ENCODE assay signal across 13 cellular contexts in the genomic region with DNA sequence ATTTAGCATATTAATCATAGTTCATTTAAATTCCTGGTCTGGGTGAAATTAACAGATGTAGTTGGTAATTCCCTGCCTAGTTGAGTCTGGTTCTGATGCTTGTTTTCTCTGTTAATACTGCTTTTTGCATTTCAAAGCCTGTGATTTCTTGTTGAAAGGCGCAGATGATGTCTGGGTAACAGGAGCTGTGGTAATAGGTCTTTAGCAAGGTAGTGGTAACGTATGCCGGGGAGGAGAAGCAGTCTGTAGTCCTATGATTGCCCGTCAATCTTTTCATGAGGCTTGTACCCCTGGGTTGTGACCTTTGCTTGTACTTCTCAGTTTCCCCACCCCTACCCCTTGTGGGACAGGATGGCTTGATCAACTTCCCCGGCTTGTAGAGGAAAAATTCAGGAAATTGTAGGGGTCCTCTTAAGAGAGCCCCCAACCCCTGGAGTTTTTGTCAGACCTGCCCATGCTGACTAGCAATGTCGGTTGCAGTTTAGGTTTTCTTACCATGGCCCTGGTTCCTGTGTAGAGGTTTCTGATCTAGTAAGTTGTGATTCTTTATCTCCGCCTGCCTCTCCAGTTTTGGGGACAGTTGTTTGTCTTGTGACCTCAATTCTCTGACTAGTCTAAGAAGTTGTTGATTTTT. TPM values are rescaled to one million over a fixed set of nuclear protein-coding genes. Genes with fewer than 3 reads are reported as not detected.
DNase-seq lines count a peak whose midpoint lies in the region; ATAC-seq, FAIRE-seq and TF ChIP-seq lines count a peak whose summit lies in the region.
"Had no signal": no experiment of that assay in that cellular context is flagged by ENCODE, and none has a peak within 500 bp of the region (broad histone marks: within the 10 kb centered on the region; RNA-seq: fewer than 3 reads in every experiment).

No MANE protein-coding gene starts in this region.

- H3K36me3 Mint-ChIP-seq in astrocyte (ENCODE audit: low read depth, unreplicated experiment) (peaks cover 9% of the 10 kb centered on the region), mesothelial cell of epicardium (peaks cover 44% of the 10 kb centered on the region)

- FAIRE-seq in astrocyte (lab: Jason Lieb, UNC) (no peak), kidney (lab: Jason Lieb, UNC) (no peak)

- intact Hi-C loops in kidney (cut with DNase I), result no loop called here

- in situ Hi-C loops in HAP-1 (cut with MboI; ENCODE audit: low sequenced_read_pairs), result no loop called here

- H3K27ac Mint-ChIP-seq in astrocyte (ENCODE audit: unreplicated experiment), result peak overlapping the region; percentile 8
- peak overlapping the region; percentile 74 for H3K27ac Mint-ChIP-seq in mesothelial cell of epicardium

- peaks cover 18% of the 10 kb centered on the region for H3K4me1 Mint-ChIP-seq in astrocyte (ENCODE audit: low read depth, unreplicated experiment)
- H3K4me1 Mint-ChIP-seq in mesothelial cell of epicardium, result peaks cover 9% of the 10 kb centered on the region

- H3K9me3 ChIP-seq in HAP-1, result no peaks in the 10 kb centered on the region
- H3K9me3 ChIP-seq in astrocyte (ENCODE audit: insufficient read depth, low read depth, low read length), result no peaks in the 10 kb centered on the region
- no peaks in the 10 kb centered on the region for H3K9me3 ChIP-seq in kidney (ENCODE audit: control insufficient read depth in 1 of 2, low read length in 2 of 2)

- H4K20me1 ChIP-seq in astrocyte (ENCODE audit: insufficient read depth, low read length), result peaks cover 63% of the 10 kb centered on the region

- H3K27me3 ChIP-seq in HAP-1 (ENCODE audit: low read depth) (no peaks in the 10 kb centered on the region), astrocyte (ENCODE audit: insufficient read depth, low read length) (no peaks in the 10 kb centered on the region)

- H3K4me1 ChIP-seq in HAP-1 (peaks cover 13% of the 10 kb centered on the region), astrocyte (ENCODE audit: insufficient read depth, low read length) (no peaks in the 10 kb centered on the region), kidney (ENCODE audit: control insufficient read depth in 1 of 2, insufficient read depth in 1 of 2, low read depth in 1 of 2, low read length in 2 of 2) (peaks cover 5 to 6% of the 10 kb centered on the region in 2 donors)

- H3K4me3 Mint-ChIP-seq in astrocyte (ENCODE audit: unreplicated experiment) (no peak overlapping the region), mesothelial cell of epicardium (no peak overlapping the region)

- H3K9me3 Mint-ChIP-seq in astrocyte (ENCODE audit: unreplicated experiment) (peaks cover 4% of the 10 kb centered on the region), mesothelial cell of epicardium (peaks cover 21% of the 10 kb centered on the region)

- H3K9ac ChIP-seq in astrocyte (ENCODE audit: low read length) (no peak overlapping the region), kidney (ENCODE audit: low read length in 2 of 2) (no peak overlapping the region)
- H3K9ac ChIP-seq: KMS-11 had no signal

- H3K27ac ChIP-seq in astrocyte (ENCODE audit: low read depth, low read length) (no peak overlapping the region), kidney (ENCODE audit: low read depth in 2 of 2, low read length in 2 of 2) (no peak overlapping the region)
- H3K27ac ChIP-seq: KMS-11 had no signal

- ATAC-seq in GM18909 (IDR thresholded peaks at IDR 0.05; ENCODE audit: poor library complexity, unreplicated experiment), result no peak
- ATAC-seq: Panc1 had no signal

- H3K4me2 ChIP-seq in astrocyte (ENCODE audit: low read length), result no peak overlapping the region
- H3K4me2 ChIP-seq: KMS-11 had no signal

- DNase-seq in ELF-1 (ENCODE audit: low read depth, low spot score) (peak; percentile 34), HAP-1 (ENCODE audit: low spot score in 2 of 2) (peak; percentile 39 to 79), astrocyte (ENCODE audit: low read depth) (no peak), mesothelial cell of epicardium (ENCODE audit: low spot score in 2 of 2, unreplicated experiment in 2 of 2) (no peak), hepatic stellate cell (ENCODE audit: low spot score) (no peak), kidney (no peak)
- no peak for DNase-seq in activated effector memory CD4-positive, alpha-beta T cell treated with anti-CD3 and anti-CD28 coated beads, Interleukin-2, amount 50 U/mL, for 16 hours
- DNase-seq: C1 segment of cervical spinal cord, NCI-H1048, NCI-H524 had no signal

- H3K4me3 ChIP-seq in HAP-1, result no peak overlapping the region
- no peak overlapping the region for H3K4me3 ChIP-seq in astrocyte (ENCODE audit: insufficient read depth, low read depth, low read length)
- H3K4me3 ChIP-seq in kidney (ENCODE audit: low read length in 2 of 2), result no peak overlapping the region

- TF ChIP-seq CTCF in astrocyte (IDR thresholded peaks at IDR 0.05; ENCODE audit: insufficient read depth, low read depth, low read length), result no peak
- TF ChIP-seq CTCF in mesothelial cell of epicardium (IDR thresholded peaks at IDR 0.05; ENCODE audit: unreplicated experiment), result no peak
- no peak for TF ChIP-seq CTCF in kidney (IDR thresholded peaks at IDR 0.05; ENCODE audit: borderline replicate concordance, extremely low read depth, insufficient read depth)

- no peaks in the 10 kb centered on the region for H3K27me3 Mint-ChIP-seq in astrocyte (ENCODE audit: low read depth, unreplicated experiment)
- H3K27me3 Mint-ChIP-seq in mesothelial cell of epicardium (ENCODE audit: low read depth), result no peaks in the 10 kb centered on the region

- H3K79me2 ChIP-seq in astrocyte (ENCODE audit: insufficient read depth, low read length), result peaks cover 95% of the 10 kb centered on the region

- no peaks in the 10 kb centered on the region for H3K36me3 ChIP-seq in HAP-1 (replicated peaks)
- H3K36me3 ChIP-seq in astrocyte (ENCODE audit: insufficient read depth, low read length), result no peaks in the 10 kb centered on the region
- no peaks in the 10 kb centered on the region for H3K36me3 ChIP-seq in kidney (ENCODE audit: control insufficient read depth in 1 of 2, insufficient read depth in 2 of 2, low read length in 2 of 2)

- H2AFZ ChIP-seq in astrocyte (ENCODE audit: low read depth, low read length), result no peak overlapping the region

RNA-seq across cellular contexts. Expression of a gene that starts 55.4 kb away (rescaled TPM):
- 63.9 and 74.1 TPM in 2 replicates for total RNA-seq in astrocyte
- total RNA-seq in mesothelial cell of epicardium, result 181 to 194 TPM (median 187 TPM) in 3 replicates
- 88.7 TPM for total RNA-seq in kidney
- 27.9 TPM for polyA plus RNA-seq in kidney (ENCODE audit: insufficient read depth, low read depth, low replicate concordance)

Comparison
In these comparisons a context has a peak if more than half of its experiments do, and no peak if none do; other contexts are left out.
1. DNase-seq: peak in ELF-1 (single experiment) and HAP-1 (2 of 2); none in astrocyte (single experiment), mesothelial cell of epicardium (0 of 2), hepatic stellate cell (single experiment), activated effector memory CD4-positive, alpha-beta T cell treated with anti-CD3 and anti-CD28 coated beads, Interleukin-2, amount 50 U/mL, for 16 hours (single experiment) and kidney (single experiment).